ENCODE assay signal across 17 cellular contexts in genomic region chr4:84718699-84719098, GRCh38.
"Had no signal": no experiment of that assay in that cellular context is flagged by ENCODE, and none has a peak within 500 bp of the region (broad histone marks: within the 10 kb centered on the region; RNA-seq: fewer than 3 reads in every experiment).

No MANE protein-coding gene starts in this region.

- H3K9me3 ChIP-seq: colonic mucosa, thyroid gland had no signal

- H3K27me3 ChIP-seq: colonic mucosa, thyroid gland had no signal

- H3K36me3 ChIP-seq: colonic mucosa had no signal

- DNase-seq: activated B cell treated with CpG ODN at 0.5 μM for 24 hours; activated CD4-positive, alpha-beta memory T cell treated with anti-CD3 and anti-CD28 coated beads for 36 hours; activated CD4-positive, alpha-beta T cell treated with anti-CD3 and anti-CD28 coated beads for 4 hours; activated T-cell treated with anti-CD3 and anti-CD28 coated beads for 4 hours; amygdala; colonic mucosa; hypothalamus; islet precursor cell; left colon; stimulated activated CD4-positive, alpha-beta T cell treated with anti-CD3 and anti-CD28 coated beads, Interleukin-12 subunit alpha, Interleukin-12 subunit beta, amount 100 ng/mL, for 4 hours; stimulated activated CD4-positive, alpha-beta T cell treated with anti-CD3 and anti-CD28 coated beads, Interleukin-1b, Interleukin-23, amount 100 ng/mL, for 48 hours; stimulated activated CD8-positive, alpha-beta memory T cell treated with anti-CD3 and anti-CD28 coated beads, Interleukin-4, amount 100 ng/mL, for 48 hours; stimulated activated naive CD4-positive, alpha-beta T cell treated with Interleukin-2 at 50 U/mL for 16 hours; T-cell; thyroid gland had no signal

- ATAC-seq: left colon; natural killer cell treated with Interleukin-12 subunit alpha and Interleukin-12 subunit beta and Interleukin-15 and Interleukin-18, amount 100 ng/mL, for 72 hours; T-cell had no signal

- H3K27ac ChIP-seq: colonic mucosa, thyroid gland had no signal

- H3K4me1 ChIP-seq: colonic mucosa had no signal

- H3K4me3 ChIP-seq: colonic mucosa, lung, thyroid gland had no signal
